ENCODE assay signal across 8 cellular contexts in the genomic region with DNA sequence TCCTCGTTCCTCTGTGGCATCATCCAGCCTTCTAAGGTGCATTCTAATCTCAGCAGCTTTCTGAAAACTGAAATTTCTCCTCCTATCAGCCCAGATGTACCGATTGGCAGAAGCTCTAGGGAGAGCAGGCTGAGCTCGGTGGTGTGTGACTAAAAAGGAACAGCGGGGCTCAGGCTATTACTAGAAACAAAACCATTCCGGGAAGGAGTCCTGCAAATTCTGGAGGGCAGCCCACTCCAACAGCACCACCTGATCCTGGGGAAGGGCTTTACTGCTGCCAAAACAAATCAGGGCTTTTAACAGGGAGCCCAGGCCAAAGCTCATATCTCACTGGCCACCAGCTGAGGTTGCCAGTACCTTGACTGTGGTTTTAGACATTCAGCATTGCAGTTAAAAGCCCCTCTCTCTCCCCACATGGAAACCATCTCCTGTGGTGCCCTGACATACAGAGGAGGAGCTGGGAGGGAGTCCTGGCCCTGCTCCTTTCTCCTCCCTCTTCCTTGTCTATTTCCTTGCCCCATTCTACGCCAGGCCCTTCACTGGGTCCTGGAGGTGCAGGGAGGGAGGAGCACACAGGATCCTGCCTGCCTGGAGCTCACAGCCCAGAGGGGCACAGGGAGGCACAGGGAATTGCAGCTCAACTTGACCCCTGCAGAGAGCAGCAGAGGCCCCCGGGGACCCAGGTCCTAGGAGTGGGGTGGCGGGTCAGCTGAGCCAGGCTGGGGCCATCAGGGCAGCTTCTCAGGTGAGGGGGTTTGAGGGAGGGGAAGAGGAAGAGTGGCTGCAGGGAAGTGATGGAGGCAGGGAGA. TPM values are rescaled to one million over a fixed set of nuclear protein-coding genes. Genes with fewer than 3 reads are reported as not detected.
DNase-seq lines count a peak whose midpoint lies in the region; ATAC-seq and TF ChIP-seq lines count a peak whose summit lies in the region.

No MANE protein-coding gene starts in this region.

- intact Hi-C loops in left colon (cut with DNase I, micrococcal nuclease), result no loop called here

- peak; percentile 46 to 98 (median 79) for DNase-seq in C1 segment of cervical spinal cord (lab: John Stamatoyannopoulos, UW)
- DNase-seq in NCI-H128 (lab: John Stamatoyannopoulos, UW; ENCODE audit: unreplicated experiment), result peak; percentile 6
- no peak for DNase-seq in brain microvascular endothelial cell
- peak; percentile 28 to 67 for DNase-seq in left colon
- DNase-seq in stimulated activated naive CD8-positive, alpha-beta T cell treated with anti-CD3 and anti-CD28 coated beads, Interleukin-15, Interleukin-2, amounts not matched to agents 100 U/mL and 50 U/mL, for 24 hours, result peak; percentile 23
- no peak for DNase-seq in NCI-H1048 (lab: John Stamatoyannopoulos, UW)

- in situ Hi-C loops in brain microvascular endothelial cell (cut with HindIII; ENCODE audit: low pct_ligation_motif_present, low sequenced_read_pairs), result no loop called here

- ATAC-seq in left colon (peak; percentile 20), HG02798 (IDR thresholded peaks at IDR 0.05; ENCODE audit: poor library complexity, unreplicated experiment) (no peak), HG03432 (IDR thresholded peaks at IDR 0.05; ENCODE audit: unreplicated experiment) (no peak)
- ATAC-seq in stimulated activated naive CD8-positive, alpha-beta T cell treated with anti-CD3 and anti-CD28 coated beads, Interleukin-15, Interleukin-2, amounts not matched to agents 100 U/mL and 50 U/mL, for 24 hours, result peak; percentile 19

- H3K4me3 ChIP-seq in brain microvascular endothelial cell (ENCODE audit: low read depth, low read length), result peak overlapping the region; percentile 22

- H3K27me3 ChIP-seq in brain microvascular endothelial cell (replicated peaks), result no peaks in the 10 kb centered on the region

- H3K36me3 ChIP-seq in brain microvascular endothelial cell (replicated peaks), result no peaks in the 10 kb centered on the region

- no peak for TF ChIP-seq CTCF in brain microvascular endothelial cell (IDR thresholded peaks at IDR 0.05; ENCODE audit: low read depth, low read length, missing control alignments)

- H3K27ac ChIP-seq in brain microvascular endothelial cell, result no peak overlapping the region

RNA-seq across cellular contexts. Expression of gene PLAAT4, which starts 0.9 kb away (rescaled TPM):
- total RNA-seq in left colon, result 10 to 100 TPM; 43.9 to 51.4 TPM

RNA-seq across cellular contexts. Expression of gene PLAAT2, which starts 25.7 kb away (rescaled TPM):
- total RNA-seq in left colon, result 10 to 100 TPM in 1 of 2 donors, 1 to 10 TPM in 1; 3.8 to 53.6 TPM

RNA-seq across cellular contexts. Expression of gene LGALS12, which starts 31.6 kb away (rescaled TPM):
- under 1 TPM; 0.18 to 0.36 TPM for total RNA-seq in left colon

RNA-seq across cellular contexts. Expression of gene PLAAT5, which starts 46.5 kb away (rescaled TPM):
- total RNA-seq in left colon, result 1 to 10 TPM in 1 of 2 donors, under 1 TPM in 1; 0.21 to 1.1 TPM

Comparison
In these comparisons a context has a peak if more than half of its experiments do, and no peak if none do; other contexts are left out.
1. DNase-seq: peak in C1 segment of cervical spinal cord (14 of 14), NCI-H128 (single experiment), left colon (2 of 2) and stimulated activated naive CD8-positive, alpha-beta T cell treated with anti-CD3 and anti-CD28 coated beads, Interleukin-15, Interleukin-2, amounts not matched to agents 100 U/mL and 50 U/mL, for 24 hours (single experiment); none in brain microvascular endothelial cell (single experiment) and NCI-H1048 (single experiment).
2. ATAC-seq: peak in left colon (single experiment) and stimulated activated naive CD8-positive, alpha-beta T cell treated with anti-CD3 and anti-CD28 coated beads, Interleukin-15, Interleukin-2, amounts not matched to agents 100 U/mL and 50 U/mL, for 24 hours (single experiment); none in HG02798 (single experiment) and HG03432 (single experiment).